Comparison of ENCODE assay signal across 1 cellular context in the genomic region with DNA sequence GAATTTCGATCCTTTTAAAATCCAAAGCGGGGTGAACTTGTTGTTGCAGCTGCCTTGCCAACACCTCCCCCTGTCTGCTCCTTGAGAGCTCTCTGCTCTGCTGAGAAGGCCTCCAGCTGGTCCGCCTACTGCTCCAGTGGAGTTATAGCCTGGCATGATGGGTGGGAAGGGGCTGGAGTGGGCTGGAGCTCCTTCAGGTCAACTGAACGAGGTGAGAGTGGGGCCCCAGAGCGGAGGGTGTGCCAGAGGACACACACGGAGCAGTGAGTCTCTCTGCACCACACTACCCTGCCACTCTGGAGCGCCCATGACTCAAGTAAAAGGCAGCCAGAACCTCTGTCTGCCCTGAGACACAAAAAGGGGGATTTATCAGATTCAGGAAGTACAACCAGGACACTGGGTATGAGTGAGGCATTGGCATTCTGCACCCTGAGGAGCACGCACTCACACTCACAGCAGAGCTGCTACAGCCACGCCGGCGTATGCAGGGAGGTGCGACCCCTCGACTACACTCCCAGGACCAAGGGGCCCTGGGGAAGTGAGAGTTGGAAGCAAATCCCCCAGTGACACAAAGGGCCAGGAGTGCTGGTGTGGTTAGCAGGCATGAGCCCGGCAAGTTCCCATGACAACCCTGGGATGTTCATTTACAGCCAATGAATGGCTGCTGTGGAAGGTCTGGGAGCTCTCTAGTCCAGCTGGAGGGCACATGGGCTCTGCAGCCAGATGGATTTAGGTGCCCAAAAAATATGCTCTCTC.
TF ChIP-seq lines count a peak whose summit lies in the region.

No MANE protein-coding gene starts in this region.

TF ChIP-seq in HepG2, 621 proteins besides CTCF, POLR2A, EP300 and RAD21:
- TF ChIP-seq SALL1 (CRISPR knock-in tag; IDR thresholded peaks at IDR 0.05), result no peak
- TF ChIP-seq RFX3 (CRISPR knock-in tag; IDR thresholded peaks at IDR 0.05), result 0 out of 2 replicates have a peak, but pooled peaks have one; percentile 19
TF ChIP-seq in HepG2: peak in this region for 1.
